Comparison of ENCODE assay signal across 10 cellular contexts in genomic region chr5:16725575-16725974, GRCh38.
"Had no signal": no experiment of that assay in that cellular context is flagged by ENCODE, and none has a peak within 500 bp of the region (broad histone marks: within the 10 kb centered on the region; RNA-seq: fewer than 3 reads in every experiment).

No MANE protein-coding gene starts in this region.

- H3K4me3 ChIP-seq: GM23338, K562 had no signal

- H2AFZ ChIP-seq: GM23338 had no signal

- H3K27ac ChIP-seq: HL-60 had no signal

- DNase-seq: H9, HCEC 1CT, HFFc6, IMR-90, KG1 had no signal

- H3K4me3 Mint-ChIP-seq: GM23338, H9, HFFc6 had no signal

- H3K27ac Mint-ChIP-seq: GM23338, HFFc6 had no signal

- H3K9me3 Mint-ChIP-seq: HFFc6 had no signal

- H3K4me2 ChIP-seq: GM23338 had no signal

- ATAC-seq: GM23338, K562 had no signal

- FAIRE-seq: H1, H54, K562 had no signal
